ENCODE assay signal across 2 cellular contexts in genomic region chr9:87275039-87275725, GRCh38.
TF ChIP-seq lines count a peak whose summit lies in the region.

No MANE protein-coding gene starts in this region.

TF ChIP-seq in SK-N-SH, 30 proteins besides CTCF, POLR2A, EP300 and RAD21 (continued from another document):
- no peak for TF ChIP-seq REST (IDR thresholded peaks at IDR 0.05; ENCODE audit: low read depth, low read length)
- TF ChIP-seq SMC3 (IDR thresholded peaks at IDR 0.05; ENCODE audit: low read depth, low read length): no peak
- TF ChIP-seq TAF1 (IDR thresholded peaks at IDR 0.05; ENCODE audit: borderline replicate concordance, low read depth, low read length): no peak
- TF ChIP-seq FOXM1 (IDR thresholded peaks at IDR 0.05; ENCODE audit: low read depth): no peak
- no peak for TF ChIP-seq EZH2phosphoT487 (IDR thresholded peaks at IDR 0.05; ENCODE audit: borderline replicate concordance, low read depth)
- no peak for TF ChIP-seq GABPA (IDR thresholded peaks at IDR 0.05; ENCODE audit: low read depth)
- TF ChIP-seq NFIC (IDR thresholded peaks at IDR 0.05; ENCODE audit: borderline replicate concordance): no peak
- no peak for TF ChIP-seq USF2 (IDR thresholded peaks at IDR 0.05; ENCODE audit: borderline replicate concordance, low read depth, low read length)
- TF ChIP-seq NRF1 (IDR thresholded peaks at IDR 0.05; ENCODE audit: low read depth, low read length): no peak
- no peak for TF ChIP-seq YY1 (IDR thresholded peaks at IDR 0.05; ENCODE audit: low read depth)

TF ChIP-seq in SK-N-SH treated with all-trans-retinoic acid at 6 μM for 48 hours, 23 proteins besides CTCF, POLR2A, EP300 and RAD21 (continued from another document):
- TF ChIP-seq CSRNP3 (CRISPR knock-in tag; IDR thresholded peaks at IDR 0.05) (no peak), RARB (CRISPR knock-in tag; IDR thresholded peaks at IDR 0.05) (no peak), ESRRG (CRISPR knock-in tag; IDR thresholded peaks at IDR 0.05) (no peak), OSR1 (CRISPR knock-in tag; IDR thresholded peaks at IDR 0.05) (no peak), TCF4 (CRISPR knock-in tag; IDR thresholded peaks at IDR 0.05; ENCODE audit: borderline replicate concordance) (no peak), ZC3H10 (CRISPR knock-in tag; IDR thresholded peaks at IDR 0.05) (no peak), GLIS3 (CRISPR knock-in tag; IDR thresholded peaks at IDR 0.05) (no peak), POU6F1 (CRISPR knock-in tag; IDR thresholded peaks at IDR 0.05; ENCODE audit: borderline replicate concordance, low read depth) (no peak)
TF ChIP-seq in SK-N-SH treated with all-trans-retinoic acid at 6 μM for 48 hours: peak in this region for 0.
